ENCODE assay signal across 1 cellular context in genomic region chr9:136437839-136438547, GRCh38.
TF ChIP-seq lines count a peak whose summit lies in the region.

No MANE protein-coding gene starts in this region.

TF ChIP-seq in GM12878, 131 proteins besides CTCF, POLR2A, EP300 and RAD21:
- TF ChIP-seq RB1 (IDR thresholded peaks at IDR 0.05; ENCODE audit: borderline replicate concordance): no peak
- TF ChIP-seq NR2F1 (conservative IDR thresholded peaks at IDR 0.05): 0 out of 2 replicates have a peak, but pooled peaks have one; percentile 35
- no peak for TF ChIP-seq E2F8 (IDR thresholded peaks at IDR 0.05; ENCODE audit: low read depth, partially characterized antibody)
- peak; percentile 83 for TF ChIP-seq MLLT1 (IDR thresholded peaks at IDR 0.05)
- no peak for TF ChIP-seq IRF3 (IDR thresholded peaks at IDR 0.05)
